In the genomic region with DNA sequence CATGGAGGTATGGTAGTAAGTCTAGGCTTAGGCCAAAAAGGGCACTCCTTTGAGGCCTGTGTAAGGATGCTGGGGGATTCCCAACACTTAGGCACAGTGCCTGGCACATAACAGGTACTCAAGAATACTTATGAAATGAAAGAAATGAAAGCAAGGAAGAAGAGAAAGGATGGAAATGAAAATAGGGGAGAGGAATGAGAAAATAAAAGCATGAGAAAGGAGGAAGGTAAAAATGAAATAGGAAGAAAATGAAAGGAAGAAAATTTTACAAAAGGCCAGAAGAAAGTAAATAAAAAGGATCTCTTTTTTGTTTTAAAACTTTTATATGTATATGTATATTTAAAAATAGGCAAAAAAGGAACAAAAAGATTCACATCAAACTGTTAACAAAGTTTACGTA, we compare ENCODE assay signal across 24 cellular contexts.
"Had no signal": no experiment of that assay in that cellular context is flagged by ENCODE, and none has a peak within 500 bp of the region (broad histone marks: within the 10 kb centered on the region; RNA-seq: fewer than 3 reads in every experiment).

No MANE protein-coding gene starts in this region.

- H3K9me3 Mint-ChIP-seq: dendritic cell treated with granulocyte-macrophage colony-stimulating factor and Interleukin-4, amounts not matched to agents 40 ng/mL and 50 ng/mL, for 4 days; effector memory CD8-positive, alpha-beta T cell; endodermal cell; naive thymus-derived CD4-positive, alpha-beta T cell had no signal

- H3K27me3 Mint-ChIP-seq: dendritic cell treated with granulocyte-macrophage colony-stimulating factor and Interleukin-4, amounts not matched to agents 40 ng/mL and 50 ng/mL, for 4 days; effector memory CD8-positive, alpha-beta T cell had no signal

- H3K36me3 ChIP-seq: colonic mucosa had no signal

- H3K27me3 ChIP-seq: colonic mucosa, esophagus squamous epithelium, gastroesophageal sphincter, left lung had no signal

- H3K4me3 ChIP-seq: colonic mucosa, esophagus squamous epithelium, gastroesophageal sphincter, heart right ventricle, left lung, lower lobe of right lung had no signal

- H3K27ac Mint-ChIP-seq: dendritic cell treated with granulocyte-macrophage colony-stimulating factor and Interleukin-4, amounts not matched to agents 40 ng/mL and 50 ng/mL, for 4 days; effector memory CD8-positive, alpha-beta T cell; endodermal cell; naive thymus-derived CD4-positive, alpha-beta T cell had no signal

- H3K9me3 ChIP-seq: colonic mucosa, esophagus squamous epithelium, gastroesophageal sphincter, heart right ventricle, left lung, lower lobe of right lung had no signal

- H3K36me3 Mint-ChIP-seq: naive thymus-derived CD4-positive, alpha-beta T cell had no signal

- H3K27ac ChIP-seq: colonic mucosa, epithelial cell of prostate, esophagus squamous epithelium, gastroesophageal sphincter, heart right ventricle, left lung, lower lobe of right lung had no signal

- FAIRE-seq: endometrium, islet of Langerhans had no signal

- H3K4me1 ChIP-seq: colonic mucosa, esophagus squamous epithelium, heart right ventricle, left lung, lower lobe of right lung had no signal

- ATAC-seq: effector memory CD8-positive, alpha-beta T cell; esophagus mucosa; gastroesophageal sphincter; heart right ventricle; left cardiac atrium; left lung; left ventricle myocardium superior; lower lobe of right lung; naive thymus-derived CD4-positive, alpha-beta T cell had no signal

- H3K4me3 Mint-ChIP-seq: dendritic cell treated with granulocyte-macrophage colony-stimulating factor and Interleukin-4, amounts not matched to agents 40 ng/mL and 50 ng/mL, for 4 days; effector memory CD8-positive, alpha-beta T cell; endodermal cell; naive thymus-derived CD4-positive, alpha-beta T cell had no signal

- DNase-seq: colonic mucosa; cortex of kidney; effector CD8-positive, alpha-beta T cell; effector memory CD8-positive, alpha-beta T cell; endodermal cell; erythroblast; esophagus squamous epithelium; foreskin fibroblast; foreskin melanocyte; heart right ventricle; hippocampal formation; left cardiac atrium; left lung; left ventricle myocardium superior; lower lobe of right lung; mesenchymal stem cell; midbrain; naive thymus-derived CD4-positive, alpha-beta T cell had no signal

- H3K4me1 Mint-ChIP-seq: naive thymus-derived CD4-positive, alpha-beta T cell had no signal
